In the genomic region with DNA sequence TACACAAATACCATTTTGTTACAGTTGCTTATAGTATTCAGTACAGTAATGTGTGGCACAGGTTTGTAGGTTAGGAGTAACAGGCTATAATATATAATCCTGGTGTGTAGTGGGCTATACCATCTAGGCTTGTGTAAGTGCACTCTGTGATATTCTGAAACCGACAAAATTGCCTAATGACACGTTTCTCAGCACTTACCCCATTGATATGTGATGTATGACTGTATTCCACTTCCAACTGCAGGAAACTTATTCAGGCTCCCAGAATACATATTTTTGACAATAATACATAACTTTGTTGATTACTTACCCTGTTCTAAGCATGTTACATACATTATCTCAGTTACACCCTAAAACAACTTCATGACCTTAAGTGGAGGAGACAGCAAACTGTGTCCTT, we compare ENCODE assay signal across 28 cellular contexts.
"Had no signal": no experiment of that assay in that cellular context is flagged by ENCODE, and none has a peak within 500 bp of the region (broad histone marks: within the 10 kb centered on the region; RNA-seq: fewer than 3 reads in every experiment).

No MANE protein-coding gene starts in this region.

- H3K36me3 ChIP-seq: colonic mucosa, esophagus muscularis mucosa, esophagus squamous epithelium, gastrocnemius medialis, gastroesophageal sphincter, heart left ventricle, heart right ventricle had no signal

- FAIRE-seq: colon, endometrium, endothelial cell of umbilical vein, frontal cortex had no signal

- H3K27ac ChIP-seq: colonic mucosa, coronary artery, dorsolateral prefrontal cortex, epithelial cell of prostate, esophagus muscularis mucosa, esophagus squamous epithelium, foreskin keratinocyte, gastrocnemius medialis, gastroesophageal sphincter, heart left ventricle, heart right ventricle had no signal

- H3K4me1 ChIP-seq: colonic mucosa had no signal

- ATAC-seq: effector memory CD8-positive, alpha-beta T cell; esophagus mucosa; foreskin keratinocyte; gastrocnemius medialis; gastroesophageal sphincter; heart left ventricle; heart right ventricle had no signal

- H3K27me3 ChIP-seq: colonic mucosa, dorsolateral prefrontal cortex, esophagus muscularis mucosa, esophagus squamous epithelium, foreskin keratinocyte, gastrocnemius medialis, gastroesophageal sphincter, heart left ventricle, heart right ventricle had no signal

- DNase-seq: colonic mucosa; cortex of kidney; dermis blood vessel endothelial cell; dorsolateral prefrontal cortex; effector CD4-positive, alpha-beta T cell; effector CD8-positive, alpha-beta T cell; effector memory CD4-positive, alpha-beta T cell; effector memory CD8-positive, alpha-beta T cell; endodermal cell; erythroblast; esophagus squamous epithelium; foreskin fibroblast; foreskin keratinocyte; gastrocnemius medialis; glutamatergic neuron; head of caudate nucleus; heart left ventricle; heart right ventricle had no signal

- H3K27me3 Mint-ChIP-seq: dendritic cell treated with granulocyte-macrophage colony-stimulating factor and Interleukin-4, amounts not matched to agents 40 ng/mL and 50 ng/mL, for 4 days; effector memory CD8-positive, alpha-beta T cell had no signal

- H3K9me3 Mint-ChIP-seq: dendritic cell treated with granulocyte-macrophage colony-stimulating factor and Interleukin-4, amounts not matched to agents 40 ng/mL and 50 ng/mL, for 4 days; effector memory CD8-positive, alpha-beta T cell; endodermal cell had no signal

- H3K27ac Mint-ChIP-seq: effector memory CD8-positive, alpha-beta T cell; endodermal cell had no signal

- H3K4me3 Mint-ChIP-seq: dendritic cell treated with granulocyte-macrophage colony-stimulating factor and Interleukin-4, amounts not matched to agents 40 ng/mL and 50 ng/mL, for 4 days; effector memory CD8-positive, alpha-beta T cell; endodermal cell had no signal

- H3K4me3 ChIP-seq: colonic mucosa, coronary artery, dorsolateral prefrontal cortex, esophagus muscularis mucosa, esophagus squamous epithelium, gastrocnemius medialis, gastroesophageal sphincter, heart left ventricle, heart right ventricle had no signal

- H3K9me3 ChIP-seq: colonic mucosa, esophagus muscularis mucosa, esophagus squamous epithelium, gastrocnemius medialis, gastroesophageal sphincter had no signal
